ENCODE assay signal across 7 cellular contexts in genomic region chr2:218395456-218395825, GRCh38. TPM values are rescaled to one million over a fixed set of nuclear protein-coding genes. Genes with fewer than 3 reads are reported as not detected.
A peak's percentile ranks its signal among the peaks of the same experiment; 100 is the strongest.
DNase-seq lines count a peak whose midpoint lies in the region; ATAC-seq and TF ChIP-seq lines count a peak whose summit lies in the region.

No MANE protein-coding gene starts in this region.

- DNase-seq in HL-60 (ENCODE audit: low read depth in 1 of 2, low spot score in 1 of 2), result no peak
- no peak for DNase-seq in activated CD8-positive, alpha-beta T cell treated with anti-CD3 and anti-CD28 coated beads, Interleukin-2, amount 10 ng/mL, durations not matched to agents 7 days and 5 days
- DNase-seq in iPS DF 6.9 (ENCODE audit: low read depth, low spot score), result no peak
- no peak for DNase-seq in stimulated activated naive B cell treated with anti-CD40 and anti-IgM and Interleukin-4, amounts not matched to agents 10 μg/mL and 1 μg/mL and 100 μg/mL, for 72 hours
- DNase-seq in GDM1 (lab: John Stamatoyannopoulos, UW), result no peak

- peak overlapping the region; percentile 73 for H3K27ac Mint-ChIP-seq in activated CD8-positive, alpha-beta T cell treated with anti-CD3 and anti-CD28 coated beads, Interleukin-2, amount 10 ng/mL, durations not matched to agents 7 days and 5 days
- H3K27ac Mint-ChIP-seq in stimulated activated naive B cell treated with anti-CD40 and anti-IgM and Interleukin-4, amounts not matched to agents 10 μg/mL and 1 μg/mL and 100 μg/mL, for 72 hours, result peak overlapping the region; percentile 97

- CTCF ChIA-PET in activated CD8-positive, alpha-beta T cell treated with anti-CD3 and anti-CD28 coated beads, Interleukin-2, amount 10 ng/mL, durations not matched to agents 7 days and 5 days (lab: Charles Lee), result interaction anchor here (1.1 to 5.5 kb wide), 6 partner anchors 11 to 124 kb away, joined by 4 to 21 read pairs (median 12); partner anchors contain the start of gene PNKD

- H3K27ac ChIP-seq in HL-60 (replicated peaks) (peak overlapping the region; percentile 100), iPS DF 6.9 (ENCODE audit: low read length) (no peak overlapping the region)

- no peaks in the 10 kb centered on the region for H3K9me3 ChIP-seq in iPS DF 6.9 (ENCODE audit: control insufficient read depth, insufficient read depth, low read length)

- peaks cover 35% of the 10 kb centered on the region for H3K4me1 Mint-ChIP-seq in activated CD8-positive, alpha-beta T cell treated with anti-CD3 and anti-CD28 coated beads, Interleukin-2, amount 10 ng/mL, durations not matched to agents 7 days and 5 days (ENCODE audit: low read depth)
- H3K4me1 Mint-ChIP-seq in stimulated activated naive B cell treated with anti-CD40 and anti-IgM and Interleukin-4, amounts not matched to agents 10 μg/mL and 1 μg/mL and 100 μg/mL, for 72 hours, result peaks cover 30 to 56% of the 10 kb centered on the region in 2 donors

- peak overlapping the region; percentile 61 for H3K4me3 Mint-ChIP-seq in activated CD8-positive, alpha-beta T cell treated with anti-CD3 and anti-CD28 coated beads, Interleukin-2, amount 10 ng/mL, durations not matched to agents 7 days and 5 days
- peak overlapping the region; percentile 95 to 99 for H3K4me3 Mint-ChIP-seq in stimulated activated naive B cell treated with anti-CD40 and anti-IgM and Interleukin-4, amounts not matched to agents 10 μg/mL and 1 μg/mL and 100 μg/mL, for 72 hours

- no peaks in the 10 kb centered on the region for H3K27me3 ChIP-seq in HL-60 (ENCODE audit: insufficient read depth, poor library complexity, severe bottlenecking)
- H3K27me3 ChIP-seq in iPS DF 6.9 (ENCODE audit: control insufficient read depth, insufficient read depth, low read length), result peaks cover 27% of the 10 kb centered on the region

- POLR2A ChIA-PET in activated CD8-positive, alpha-beta T cell treated with anti-CD3 and anti-CD28 coated beads, Interleukin-2, amount 10 ng/mL, durations not matched to agents 7 days and 5 days (lab: Charles Lee), result interaction anchor here (1.0 to 2.4 kb wide), 5 partner anchors 10 to 125 kb away, joined by 3 to 23 read pairs (median 6); partner anchors contain the start of genes AAMP, PNKD and TMBIM1

- H3K4me3 ChIP-seq in HL-60 (replicated peaks; ENCODE audit: insufficient read depth, low read length), result peak overlapping the region; percentile 26
- H3K4me3 ChIP-seq in iPS DF 6.9 (ENCODE audit: low read length), result peak overlapping the region; percentile 39; the same call in 1 of the 2 replicates

- peaks cover 12% of the 10 kb centered on the region for H3K4me1 ChIP-seq in iPS DF 6.9 (ENCODE audit: control insufficient read depth, insufficient read depth, low read length)

- TF ChIP-seq CTCF in HL-60 (IDR thresholded peaks at IDR 0.05; ENCODE audit: insufficient read depth, low read length), result no peak

- H3K36me3 ChIP-seq in iPS DF 6.9 (ENCODE audit: control insufficient read depth, insufficient read depth, low read length), result no peaks in the 10 kb centered on the region

- no peaks in the 10 kb centered on the region for H3K27me3 Mint-ChIP-seq in activated CD8-positive, alpha-beta T cell treated with anti-CD3 and anti-CD28 coated beads, Interleukin-2, amount 10 ng/mL, durations not matched to agents 7 days and 5 days (ENCODE audit: low read depth)
- peaks cover 0 to 7% of the 10 kb centered on the region in 2 donors for H3K27me3 Mint-ChIP-seq in stimulated activated naive B cell treated with anti-CD40 and anti-IgM and Interleukin-4, amounts not matched to agents 10 μg/mL and 1 μg/mL and 100 μg/mL, for 72 hours

- no peak for ATAC-seq in activated CD8-positive, alpha-beta T cell treated with anti-CD3 and anti-CD28 coated beads, Interleukin-2, amount 10 ng/mL, durations not matched to agents 7 days and 5 days
- no peak for ATAC-seq in stimulated activated naive B cell treated with anti-CD40 and anti-IgM and Interleukin-4, amounts not matched to agents 10 μg/mL and 1 μg/mL and 100 μg/mL, for 72 hours (replicated peaks)
- ATAC-seq in HG02642 (IDR thresholded peaks at IDR 0.05; ENCODE audit: poor library complexity, unreplicated experiment) (no peak), HG03097 (IDR thresholded peaks at IDR 0.05; ENCODE audit: low FRiP score, unreplicated experiment) (no peak)

- WGBS in iPS DF 6.9 (ENCODE audit: insufficient coverage, insufficient read length), result no CpG with 5 or more reads among the region's 16 CpGs

- peaks cover 2% of the 10 kb centered on the region for H3K36me3 Mint-ChIP-seq in activated CD8-positive, alpha-beta T cell treated with anti-CD3 and anti-CD28 coated beads, Interleukin-2, amount 10 ng/mL, durations not matched to agents 7 days and 5 days (ENCODE audit: low read depth)
- H3K36me3 Mint-ChIP-seq in stimulated activated naive B cell treated with anti-CD40 and anti-IgM and Interleukin-4, amounts not matched to agents 10 μg/mL and 1 μg/mL and 100 μg/mL, for 72 hours, result no peaks in the 10 kb centered on the region

- no peaks in the 10 kb centered on the region for H3K9me3 Mint-ChIP-seq in activated CD8-positive, alpha-beta T cell treated with anti-CD3 and anti-CD28 coated beads, Interleukin-2, amount 10 ng/mL, durations not matched to agents 7 days and 5 days (ENCODE audit: insufficient read depth)
- H3K9me3 Mint-ChIP-seq in stimulated activated naive B cell treated with anti-CD40 and anti-IgM and Interleukin-4, amounts not matched to agents 10 μg/mL and 1 μg/mL and 100 μg/mL, for 72 hours, result no peaks in the 10 kb centered on the region

RNA-seq across cellular contexts. Expression of gene CTDSP1, which starts 4.2 kb away (rescaled TPM):
- total RNA-seq in activated CD8-positive, alpha-beta T cell treated with anti-CD3 and anti-CD28 coated beads, Interleukin-2, amount 10 ng/mL, durations not matched to agents 7 days and 5 days, result 100 to 1,000 TPM; 175 to 185 TPM

RNA-seq across cellular contexts. Expression of gene SLC11A1, which starts 13.4 kb away (rescaled TPM):
- under 1 TPM; 0.21 to 0.29 TPM for total RNA-seq in activated CD8-positive, alpha-beta T cell treated with anti-CD3 and anti-CD28 coated beads, Interleukin-2, amount 10 ng/mL, durations not matched to agents 7 days and 5 days

RNA-seq across cellular contexts. Expression of gene VIL1, which starts 23.5 kb away (rescaled TPM):
- total RNA-seq in activated CD8-positive, alpha-beta T cell treated with anti-CD3 and anti-CD28 coated beads, Interleukin-2, amount 10 ng/mL, durations not matched to agents 7 days and 5 days, result not detected

RNA-seq across cellular contexts. Expression of gene CATIP, which starts 38.8 kb away (rescaled TPM):
- not detected for total RNA-seq in activated CD8-positive, alpha-beta T cell treated with anti-CD3 and anti-CD28 coated beads, Interleukin-2, amount 10 ng/mL, durations not matched to agents 7 days and 5 days
